In the genomic region with DNA sequence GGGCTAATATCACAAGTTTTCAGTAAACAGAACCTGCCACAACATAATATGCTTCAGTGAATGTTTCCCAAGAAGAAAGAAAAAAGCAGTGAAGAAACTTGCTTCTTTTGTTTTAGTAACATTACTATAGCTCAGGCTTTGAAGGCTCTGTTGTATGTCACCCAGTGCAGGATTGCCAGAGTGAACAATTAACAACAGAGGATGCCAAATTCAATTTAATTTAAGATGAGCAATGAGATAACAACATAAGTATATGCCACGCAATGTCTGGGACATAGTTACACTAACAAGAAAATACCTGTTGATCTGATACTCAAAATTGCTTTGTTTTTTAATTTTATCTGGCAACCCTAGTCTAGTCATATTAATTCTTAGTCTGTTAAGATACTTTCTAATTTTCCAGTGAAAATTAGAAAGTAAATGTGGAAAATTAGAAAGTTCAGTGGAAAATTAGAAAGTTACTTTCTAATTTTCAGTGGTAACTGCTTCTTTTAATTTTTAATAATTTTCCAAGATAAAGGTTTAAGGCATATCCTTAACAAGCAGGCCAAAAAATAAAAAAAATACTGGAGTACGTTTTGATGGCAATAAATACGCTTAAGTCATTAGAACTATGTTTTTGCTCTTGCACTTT, we compare ENCODE assay signal across 21 cellular contexts.
"Had no signal": no experiment of that assay in that cellular context is flagged by ENCODE, and none has a peak within 500 bp of the region (broad histone marks: within the 10 kb centered on the region; RNA-seq: fewer than 3 reads in every experiment).

No MANE protein-coding gene starts in this region.

- ATAC-seq: HepG2 had no signal

- DNase-seq: IMR-90, Kasumi-1, KG1, MM.1S, NCI-H1092 treated with DMSO at 0.1 percent for 48 hours, NCI-H1436, NCI-H187, NCI-H2029, NCI-H2081 treated with DMSO at 0.1 percent for 48 hours, NCI-H2171, NCI-H226, NCI-H446, NCI-H510A, NCI-H524 treated with DMSO at 0.1 percent for 48 hours, NCI-H69, NCI-H774, Right ventricle myocardium superior, RPMI8226, SIG-M5, T-helper 1 cell had no signal
